In genomic region chr2:176934131-176934530, GRCh38 we compare ENCODE assay signal across 13 cellular contexts.
DNase-seq lines count a peak whose midpoint lies in the region; ATAC-seq and TF ChIP-seq lines count a peak whose summit lies in the region.
"Had no signal": no experiment of that assay in that cellular context is flagged by ENCODE, and none has a peak within 500 bp of the region (broad histone marks: within the 10 kb centered on the region; RNA-seq: fewer than 3 reads in every experiment).

No MANE protein-coding gene starts in this region.

- ATAC-seq in HG02588 (IDR thresholded peaks at IDR 0.05; ENCODE audit: unreplicated experiment) (no peak), HG03095 (IDR thresholded peaks at IDR 0.05; ENCODE audit: unreplicated experiment) (no peak), sciatic nerve (no peak)

- no peak overlapping the region for H3K4me3 ChIP-seq in NB4 (ENCODE audit: low read depth, low read length)

- TF ChIP-seq CTCF in NB4 (IDR thresholded peaks at IDR 0.05; ENCODE audit: low read depth, low read length): no peak

- DNase-seq in SIG-M5 treated with dmso at 0.1 percent for 504 hours (lab: John Stamatoyannopoulos, UW; ENCODE audit: unreplicated experiment) (peak; percentile 3), SIG-M5 (lab: John Stamatoyannopoulos, UW) (no peak), NB4 (ENCODE audit: low read depth) (peak; percentile 9), erythroblast (lab: John Stamatoyannopoulos, UW) (peak; percentile 6 to 58), sciatic nerve (ENCODE audit: low spot score) (no peak)
- DNase-seq: C1 segment of cervical spinal cord; CD4-positive, alpha-beta T cell; DND-41; GDM1; HCEC 1CT; HFFc6 had no signal

- TF ChIP-seq POLR2A in NB4 (IDR thresholded peaks at IDR 0.05; ENCODE audit: extremely low read depth, insufficient read length) (no peak), erythroblast (IDR thresholded peaks at IDR 0.05; ENCODE audit: low read length) (no peak)

- intact Hi-C loops in sciatic nerve (cut with DNase I): no loop called here

Comparison
In these comparisons a context has a peak if more than half of its experiments do, and no peak if none do; other contexts are left out.
1. DNase-seq: peak in SIG-M5 treated with dmso at 0.1 percent for 504 hours (single experiment), NB4 (single experiment) and erythroblast (2 of 2); none in SIG-M5 (single experiment) and sciatic nerve (single experiment).